Comparison of ENCODE assay signal across 8 cellular contexts in genomic region chr4:242121-242848, GRCh38.
DNase-seq lines count a peak whose midpoint lies in the region; ATAC-seq and TF ChIP-seq lines count a peak whose summit lies in the region.

No MANE protein-coding gene starts in this region.

- peak overlapping the region; percentile 44 to 92 (median 89) for H3K27ac Mint-ChIP-seq in CD4-positive, CD25-positive, alpha-beta regulatory T cell
- peak overlapping the region; percentile 63 for H3K27ac Mint-ChIP-seq in activated CD4-positive, alpha-beta T cell treated with anti-CD3 and anti-CD28 coated beads, Interleukin-2, amount 10 ng/mL, durations not matched to agents 24 days and 14 days

- H3K4me3 ChIP-seq in CD4-positive, CD25-positive, alpha-beta regulatory T cell (ENCODE audit: low read depth, low read length) = peak overlapping the region; percentile 86
- peak overlapping the region; percentile 68 for H3K4me3 ChIP-seq in lung

- no peaks in the 10 kb centered on the region for H3K27me3 Mint-ChIP-seq in CD4-positive, CD25-positive, alpha-beta regulatory T cell
- no peaks in the 10 kb centered on the region for H3K27me3 Mint-ChIP-seq in activated CD4-positive, alpha-beta T cell treated with anti-CD3 and anti-CD28 coated beads, Interleukin-2, amount 10 ng/mL, durations not matched to agents 24 days and 14 days

- peak; percentile 92 for TF ChIP-seq CTCF in lung (IDR thresholded peaks at IDR 0.05; ENCODE audit: control extremely low read depth, extremely low read depth)

- H3K9me3 Mint-ChIP-seq in CD4-positive, CD25-positive, alpha-beta regulatory T cell = peaks cover 0 to 11% (median 5%) of the 10 kb centered on the region in 7 donors
- H3K9me3 Mint-ChIP-seq in activated CD4-positive, alpha-beta T cell treated with anti-CD3 and anti-CD28 coated beads, Interleukin-2, amount 10 ng/mL, durations not matched to agents 24 days and 14 days = peaks cover 4% of the 10 kb centered on the region

- peak overlapping the region; percentile 70 to 93 (median 88) for H3K4me3 Mint-ChIP-seq in CD4-positive, CD25-positive, alpha-beta regulatory T cell
- H3K4me3 Mint-ChIP-seq in activated CD4-positive, alpha-beta T cell treated with anti-CD3 and anti-CD28 coated beads, Interleukin-2, amount 10 ng/mL, durations not matched to agents 24 days and 14 days = peak overlapping the region; percentile 82

- no peaks in the 10 kb centered on the region for H3K27me3 ChIP-seq in CD4-positive, CD25-positive, alpha-beta regulatory T cell (ENCODE audit: control insufficient read depth, insufficient read depth, low read length)
- no peaks in the 10 kb centered on the region for H3K27me3 ChIP-seq in lung (ENCODE audit: control insufficient read depth, insufficient read depth)

- ATAC-seq in CD4-positive, CD25-positive, alpha-beta regulatory T cell (ENCODE audit: low read depth in 2 of 2) = peak; percentile 92
- ATAC-seq in GM21786 (IDR thresholded peaks at IDR 0.05; ENCODE audit: unreplicated experiment) = peak; percentile 56
- ATAC-seq in lung (ENCODE audit: insufficient read depth, low FRiP score) = peak; percentile 97
- no peak for ATAC-seq in GM21367 (IDR thresholded peaks at IDR 0.05; ENCODE audit: unreplicated experiment)

- peaks cover 0 to 4% of the 10 kb centered on the region in 2 experiments for H3K9me3 ChIP-seq in CD4-positive, CD25-positive, alpha-beta regulatory T cell (ENCODE audit: control insufficient read depth in 2 of 2, low read length in 2 of 2)
- peaks cover 0 to 2% of the 10 kb centered on the region in 2 donors for H3K9me3 ChIP-seq in lung (ENCODE audit: control insufficient read depth in 2 of 2, insufficient read depth in 1 of 2, low read length in 1 of 2)

- no peaks in the 10 kb centered on the region for H3K36me3 ChIP-seq in CD4-positive, CD25-positive, alpha-beta regulatory T cell (ENCODE audit: control insufficient read depth, insufficient read depth, low read length)
- H3K36me3 ChIP-seq in lung (ENCODE audit: control insufficient read depth in 2 of 2, insufficient read depth in 2 of 2, low read length in 2 of 2) = no peaks in the 10 kb centered on the region

- peak overlapping the region; percentile 58 for H3K27ac ChIP-seq in CD4-positive, CD25-positive, alpha-beta regulatory T cell (ENCODE audit: insufficient read depth, low read length, poor library complexity, severe bottlenecking)
- H3K27ac ChIP-seq in lung (ENCODE audit: low read depth in 1 of 2, low read length in 1 of 2) = peak overlapping the region in 1 of 2 donors; percentile 79

- H3K4me1 Mint-ChIP-seq in CD4-positive, CD25-positive, alpha-beta regulatory T cell = peaks cover 7 to 11% (median 9%) of the 10 kb centered on the region in 4 donors
- peaks cover 8% of the 10 kb centered on the region for H3K4me1 Mint-ChIP-seq in activated CD4-positive, alpha-beta T cell treated with anti-CD3 and anti-CD28 coated beads, Interleukin-2, amount 10 ng/mL, durations not matched to agents 24 days and 14 days

- 21 to 22% methylated on average over 15 of the region's 15 CpGs for WGBS in lung, 2 donors

- DNase-seq in CD4-positive, CD25-positive, alpha-beta regulatory T cell = peak; percentile 53 to 85 (median 77)
- peak; percentile 51 for DNase-seq in NCI-H2107 (lab: John Stamatoyannopoulos, UW)
- peak; percentile 91 for DNase-seq in activated CD4-positive, alpha-beta T cell treated with anti-CD3 and anti-CD28 coated beads, Interleukin-2, amount 10 ng/mL, durations not matched to agents 24 days and 14 days
- DNase-seq in dermis blood vessel endothelial cell = peak; percentile 89
- peak; percentile 64 for DNase-seq in lung (ENCODE audit: low spot score)
- DNase-seq in stimulated activated CD8-positive, alpha-beta memory T cell treated with anti-CD3 and anti-CD28 coated beads, Interleukin-12 subunit alpha, Interleukin-12 subunit beta, amount 100 ng/mL, for 4 hours (ENCODE audit: low read depth) = peak; percentile 39

- intact Hi-C loops in activated CD4-positive, alpha-beta T cell treated with anti-CD3 and anti-CD28 coated beads, Interleukin-2, amount 10 ng/mL, durations not matched to agents 24 days and 14 days (cut with micrococcal nuclease) = loop anchor here (1.0 to 10.0 kb wide), 4 partner anchors 95 to 257 kb away; partner anchors contain the start of genes PIGG, ZNF141, ZNF718 and ZNF721

- no peaks in the 10 kb centered on the region for H3K36me3 Mint-ChIP-seq in CD4-positive, CD25-positive, alpha-beta regulatory T cell
- H3K36me3 Mint-ChIP-seq in activated CD4-positive, alpha-beta T cell treated with anti-CD3 and anti-CD28 coated beads, Interleukin-2, amount 10 ng/mL, durations not matched to agents 24 days and 14 days (ENCODE audit: low read depth) = no peaks in the 10 kb centered on the region

- H3K4me1 ChIP-seq in CD4-positive, CD25-positive, alpha-beta regulatory T cell (ENCODE audit: control insufficient read depth, insufficient read depth, low read length, poor library complexity, severe bottlenecking) = no peaks in the 10 kb centered on the region
- H3K4me1 ChIP-seq in lung (ENCODE audit: control insufficient read depth in 2 of 2, insufficient read depth in 2 of 2, low read length in 2 of 2) = no peaks in the 10 kb centered on the region

Comparison
In these comparisons a context has a peak if more than half of its experiments do, and no peak if none do; other contexts are left out.
1. DNase-seq: peak in every context shown above with its lines; median percentile 91 in activated CD4-positive, alpha-beta T cell treated with anti-CD3 and anti-CD28 coated beads, Interleukin-2, amount 10 ng/mL, durations not matched to agents 24 days and 14 days; 89 in dermis blood vessel endothelial cell; 77 in CD4-positive, CD25-positive, alpha-beta regulatory T cell; 64 in lung; 51 in NCI-H2107; 39 in stimulated activated CD8-positive, alpha-beta memory T cell treated with anti-CD3 and anti-CD28 coated beads, Interleukin-12 subunit alpha, Interleukin-12 subunit beta, amount 100 ng/mL, for 4 hours.